ENCODE assay signal across 8 cellular contexts in genomic region chr1:186375152-186375928, GRCh38. TPM values are rescaled to one million over a fixed set of nuclear protein-coding genes. Genes with fewer than 3 reads are reported as not detected.
DNase-seq lines count a peak whose midpoint lies in the region; TF ChIP-seq lines count a peak whose summit lies in the region.

Gene ODR4, plus strand, starts transcription at chr1:186375838. Its CDS starts 3,948 bp downstream, at chr1:186379786.
Gene TPR, minus strand, starts transcription at chr1:186375253. Its CDS starts 225 bp downstream, at chr1:186375028.

- intact Hi-C loops in testis (cut with DNase I; ENCODE audit: low total_unique reads): no loop called here

- TF ChIP-seq POLR2A in NB4 (IDR thresholded peaks at IDR 0.05; ENCODE audit: extremely low read depth, insufficient read length): peak; percentile 71
- TF ChIP-seq POLR2A in testis (IDR thresholded peaks at IDR 0.05): peak; percentile 52

- H3K79me2 ChIP-seq in SK-N-SH (ENCODE audit: insufficient read depth): peaks cover 93% of the 10 kb centered on the region

- H3K9me3 ChIP-seq in SK-N-SH (no peaks in the 10 kb centered on the region), testis (no peaks in the 10 kb centered on the region)

- H3K36me3 ChIP-seq in GM06990 (ENCODE audit: control insufficient read depth, insufficient read depth, low read length) (no peaks in the 10 kb centered on the region; the same call in 1 of the 2 replicates), SK-N-SH (replicated peaks in 1 of 2; ENCODE audit: control insufficient read depth in 1 of 2, insufficient read depth in 2 of 2, low read length in 1 of 2) (peaks cover 45 to 49% of the 10 kb centered on the region in 2 experiments), testis (ENCODE audit: low read depth, missing control alignments) (no peaks in the 10 kb centered on the region)

- CTCF ChIA-PET in SK-N-SH (lab: Yijun Ruan, JAX): interaction anchor here (0.6 to 3.2 kb wide), 30 partner anchors 8 to 613 kb away, joined by 3 to 48 read pairs (median 4); no protein-coding TSS in a partner anchor

- peak within 1 kb of the TSS; percentile 69 for H3K4me3 ChIP-seq in GM06990 (replicated peaks; ENCODE audit: low read depth, low read length)
- H3K4me3 ChIP-seq in NB4 (ENCODE audit: low read depth, low read length): peak within 1 kb of the TSS; percentile 78
- H3K4me3 ChIP-seq in SK-N-SH (ENCODE audit: low read depth in 2 of 2, low read length in 1 of 2): peak within 1 kb of the TSS; percentile 90 to 100
- H3K4me3 ChIP-seq in testis: peak within 1 kb of the TSS; percentile 89 to 96

- H3K4me3 Mint-ChIP-seq in HFFc6: peak within 1 kb of the TSS; percentile 99
- peak within 1 kb of the TSS; percentile 100 for H3K4me3 Mint-ChIP-seq in activated naive CD4-positive, alpha-beta T cell treated with anti-CD3 and anti-CD28 coated beads, Interleukin-2, amount 50 U/mL, for 24 hours

- DNase-seq in GM06990 (ENCODE audit: extremely low read depth, insufficient read length) (peak; percentile 98), HFFc6 (peak; percentile 99), NB4 (ENCODE audit: low read depth) (peak; percentile 98), SK-N-SH (peak; percentile 92), globus pallidus (ENCODE audit: low spot score) (peak; percentile 99), occipital lobe (lab: John Stamatoyannopoulos, UW) (peak; percentile 99), testis (peak; percentile 98)

- no peak; a peak in 1 of 4 replicates for TF ChIP-seq EP300 in SK-N-SH (IDR thresholded peaks at IDR 0.05; ENCODE audit: borderline replicate concordance in 1 of 2, low read depth in 1 of 2, low read length in 1 of 2)

- H3K9me2 ChIP-seq in SK-N-SH: no peaks in the 10 kb centered on the region

- H3K27ac ChIP-seq in SK-N-SH (ENCODE audit: low read depth in 2 of 2, low read length in 1 of 2) (peak within 1 kb of the TSS; percentile 98), testis (peak within 1 kb of the TSS; percentile 97 to 98)

- TF ChIP-seq RAD21 in SK-N-SH (IDR thresholded peaks at IDR 0.05; ENCODE audit: low read length): peak; percentile 37; the same call in 1 of the 2 replicates

- peak within 1 kb of the TSS; percentile 99 for H3K27ac Mint-ChIP-seq in HFFc6
- H3K27ac Mint-ChIP-seq in activated naive CD4-positive, alpha-beta T cell treated with anti-CD3 and anti-CD28 coated beads, Interleukin-2, amount 50 U/mL, for 24 hours: peak within 1 kb of the TSS; percentile 98

- H3K9ac ChIP-seq in SK-N-SH: peak within 1 kb of the TSS; percentile 93

- TF ChIP-seq CTCF in GM06990 (IDR thresholded peaks at IDR 0.05; ENCODE audit: insufficient read depth, low read length, poor library complexity, severe bottlenecking): peak; percentile 89
- peak; percentile 95 for TF ChIP-seq CTCF in HFFc6 (IDR thresholded peaks at IDR 0.05)
- TF ChIP-seq CTCF in NB4 (IDR thresholded peaks at IDR 0.05; ENCODE audit: low read depth, low read length): peak; percentile 77
- TF ChIP-seq CTCF in SK-N-SH (IDR thresholded peaks at IDR 0.05): peak; percentile 99
- TF ChIP-seq CTCF in testis (IDR thresholded peaks at IDR 0.05): peak; percentile 83 to 97 (median 96)

- no peaks in the 10 kb centered on the region for H3K9me3 Mint-ChIP-seq in HFFc6
- no peaks in the 10 kb centered on the region for H3K9me3 Mint-ChIP-seq in activated naive CD4-positive, alpha-beta T cell treated with anti-CD3 and anti-CD28 coated beads, Interleukin-2, amount 50 U/mL, for 24 hours

- under 1% methylated on average over 56 of the region's 60 CpGs for WGBS in SK-N-SH (ENCODE audit: low lambda C conversion rate)
- 0% methylated on average over 40 to 60 of the region's 60 CpGs for WGBS in testis, 2 donors

- POLR2A ChIA-PET in SK-N-SH (lab: Yijun Ruan, JAX): interaction anchor here (0.7 to 0.8 kb wide), 4 partner anchors 10 to 47 kb away, joined by 3 to 5 read pairs (median 3); no protein-coding TSS in a partner anchor

- H3K27me3 ChIP-seq in GM06990 (replicated peaks; ENCODE audit: control insufficient read depth, insufficient read depth, low read length): no peaks in the 10 kb centered on the region
- H3K27me3 ChIP-seq in SK-N-SH (ENCODE audit: insufficient read depth): no peaks in the 10 kb centered on the region
- H3K27me3 ChIP-seq in testis: no peaks in the 10 kb centered on the region

- H3F3A ChIP-seq in SK-N-SH (replicated peaks; ENCODE audit: insufficient read depth): no peaks in the 10 kb centered on the region

- H3K4me2 ChIP-seq in SK-N-SH: peak within 1 kb of the TSS; percentile 84

- peaks cover 35% of the 10 kb centered on the region for H3K36me3 Mint-ChIP-seq in HFFc6 (ENCODE audit: low read depth)
- peaks cover 7% of the 10 kb centered on the region for H3K36me3 Mint-ChIP-seq in activated naive CD4-positive, alpha-beta T cell treated with anti-CD3 and anti-CD28 coated beads, Interleukin-2, amount 50 U/mL, for 24 hours

- peaks cover 35% of the 10 kb centered on the region for H3K4me1 Mint-ChIP-seq in HFFc6 (ENCODE audit: low read depth)
- peaks cover 57% of the 10 kb centered on the region for H3K4me1 Mint-ChIP-seq in activated naive CD4-positive, alpha-beta T cell treated with anti-CD3 and anti-CD28 coated beads, Interleukin-2, amount 50 U/mL, for 24 hours

- peaks cover 2% of the 10 kb centered on the region for H3K27me3 Mint-ChIP-seq in HFFc6 (ENCODE audit: insufficient read depth)
- H3K27me3 Mint-ChIP-seq in activated naive CD4-positive, alpha-beta T cell treated with anti-CD3 and anti-CD28 coated beads, Interleukin-2, amount 50 U/mL, for 24 hours: no peaks in the 10 kb centered on the region

- peak within 1 kb of the TSS; percentile 75 for H2AFZ ChIP-seq in SK-N-SH (ENCODE audit: low read depth)

- peaks cover 16% of the 10 kb centered on the region for H4K20me1 ChIP-seq in SK-N-SH (ENCODE audit: insufficient read depth)

- peaks cover 14 to 23% of the 10 kb centered on the region in 2 experiments; a peak in 3 of 4 replicates for H3K4me1 ChIP-seq in SK-N-SH (ENCODE audit: control insufficient read depth in 1 of 2, insufficient read depth in 2 of 2, low read depth in 1 of 2, low read length in 1 of 2)
- peaks cover 18% of the 10 kb centered on the region for H3K4me1 ChIP-seq in testis

TF ChIP-seq in SK-N-SH, 30 proteins besides CTCF, POLR2A, EP300 and RAD21 (continues in another document):
- no peak for TF ChIP-seq MEF2A (IDR thresholded peaks at IDR 0.05; ENCODE audit: borderline replicate concordance, low read depth)
- TF ChIP-seq EZH2phosphoT487 (IDR thresholded peaks at IDR 0.05; ENCODE audit: borderline replicate concordance, low read depth): no peak
- no peak; the same call in 1 of the 2 replicates for TF ChIP-seq JUND (IDR thresholded peaks at IDR 0.05)
- TF ChIP-seq CHD2 (IDR thresholded peaks at IDR 0.05; ENCODE audit: low read length, partially characterized antibody): peak; percentile 81
- peak; percentile 95 for TF ChIP-seq ELF1 (IDR thresholded peaks at IDR 0.05)
- TF ChIP-seq GATA2 (CRISPR knock-in tag; IDR thresholded peaks at IDR 0.05): peak; percentile 27; the same call in 1 of the 2 replicates
- no peak; the same call in none of the 2 replicates for TF ChIP-seq MXI1 (IDR thresholded peaks at IDR 0.05; ENCODE audit: low read depth, low read length)
- TF ChIP-seq TEAD4 (IDR thresholded peaks at IDR 0.05; ENCODE audit: borderline replicate concordance, insufficient read depth): no peak
- peak; percentile 81 for TF ChIP-seq GABPA (IDR thresholded peaks at IDR 0.05; ENCODE audit: low read depth)
- no peak for TF ChIP-seq RCOR1 (IDR thresholded peaks at IDR 0.05; ENCODE audit: low read length)
- TF ChIP-seq SIN3A (IDR thresholded peaks at IDR 0.05; ENCODE audit: borderline replicate concordance, low read depth, low read length): peak; percentile 11; the same call in 1 of the 2 replicates
- peak; percentile 84 for TF ChIP-seq YY1 (IDR thresholded peaks at IDR 0.05; ENCODE audit: low read depth)
- TF ChIP-seq FOSL2 (IDR thresholded peaks at IDR 0.05; ENCODE audit: borderline replicate concordance, low read depth): no peak
- TF ChIP-seq ZBTB33 (IDR thresholded peaks at IDR 0.05; ENCODE audit: borderline replicate concordance, low read depth): no peak
- no peak for TF ChIP-seq RFX5 (IDR thresholded peaks at IDR 0.05; ENCODE audit: low read length)

RNA-seq across cellular contexts. Expression of gene ODR4, which starts in this region (rescaled TPM):
- total RNA-seq in HFFc6 (2021; fragmentation: NEBNext Ultra II Directional; extraction: Animal tissue kit (Norgen Biotek cat#: 25700)): 10 to 100 TPM; 10.1 to 15.9 (median 13.1) TPM
- polyA plus RNA-seq in SK-N-SH (2012; rRNA removed): 8.2 and 12.2 TPM in 2 replicates
- polyA plus RNA-seq in SK-N-SH (2012; cell fraction: cytosol; rRNA removed): 11.4 and 13.0 TPM in 2 replicates
- polyA plus RNA-seq in SK-N-SH (2012; cell fraction: nucleus; rRNA removed): 9.1 and 25.0 TPM in 2 replicates
- 71.0 TPM for total RNA-seq in occipital lobe
- 10 to 100 TPM; 23.0 to 31.3 TPM for total RNA-seq in testis
- 11.8 TPM for polyA plus RNA-seq in testis (ENCODE audit: insufficient read depth, low read depth, low replicate concordance)

RNA-seq across cellular contexts. Expression of gene TPR, which starts in this region (rescaled TPM):
- 10 to 100 TPM; 61.4 to 75.6 (median 62.8) TPM for total RNA-seq in HFFc6 (2021; fragmentation: NEBNext Ultra II Directional; extraction: Animal tissue kit (Norgen Biotek cat#: 25700))
- polyA plus RNA-seq in SK-N-SH (2012; rRNA removed) (37.5 and 46.9 TPM in 2 replicates), testis (ENCODE audit: insufficient read depth, low read depth, low replicate concordance) (47.4 TPM)
- polyA plus RNA-seq in SK-N-SH (2012; cell fraction: cytosol; rRNA removed): 23.8 and 25.9 TPM in 2 replicates
- polyA plus RNA-seq in SK-N-SH (2012; cell fraction: nucleus; rRNA removed): 121 and 139 TPM in 2 replicates
- total RNA-seq in occipital lobe (81.3 TPM), testis (100 to 1,000 TPM; 164 to 249 TPM)

Comparison
In these comparisons a context has a peak if more than half of its experiments do, and no peak if none do; other contexts are left out.
1. Peak in every context shown above with its lines: DNase-seq, H3K4me3 ChIP-seq and H3K27ac ChIP-seq.